Comparison of ENCODE assay signal across 9 cellular contexts in genomic region chr17:75059369-75060345, GRCh38. TPM values are rescaled to one million over a fixed set of nuclear protein-coding genes. Genes with fewer than 3 reads are reported as not detected.
DNase-seq lines count a peak whose midpoint lies in the region; ATAC-seq and TF ChIP-seq lines count a peak whose summit lies in the region.
"Had no signal": no experiment of that assay in that cellular context is flagged by ENCODE, and none has a peak within 500 bp of the region (broad histone marks: within the 10 kb centered on the region; RNA-seq: fewer than 3 reads in every experiment).

No MANE protein-coding gene starts in this region.

- no peak overlapping the region for H3K4me3 ChIP-seq in fibroblast of villous mesenchyme (ENCODE audit: low read depth, low read length)

- no peaks in the 10 kb centered on the region for H3K27me3 Mint-ChIP-seq in stimulated activated memory B cell treated with anti-CD40 and anti-IgM and Interleukin-4, amounts not matched to agents 10 μg/mL and 1 μg/mL and 100 μg/mL, for 72 hours
- H3K27me3 Mint-ChIP-seq: stimulated activated naive CD8-positive, alpha-beta T cell treated with anti-CD3 and anti-CD28 coated beads, Interleukin-15, Interleukin-2, amounts not matched to agents 100 ng/mL and 50 ng/mL, for 24 hours had no signal

- no peak overlapping the region for H3K4me3 Mint-ChIP-seq in stimulated activated memory B cell treated with anti-CD40 and anti-IgM and Interleukin-4, amounts not matched to agents 10 μg/mL and 1 μg/mL and 100 μg/mL, for 72 hours
- H3K4me3 Mint-ChIP-seq: stimulated activated naive CD8-positive, alpha-beta T cell treated with anti-CD3 and anti-CD28 coated beads, Interleukin-15, Interleukin-2, amounts not matched to agents 100 ng/mL and 50 ng/mL, for 24 hours had no signal

- peaks cover 51% of the 10 kb centered on the region for H3K36me3 Mint-ChIP-seq in stimulated activated memory B cell treated with anti-CD40 and anti-IgM and Interleukin-4, amounts not matched to agents 10 μg/mL and 1 μg/mL and 100 μg/mL, for 72 hours

- in situ Hi-C loops in GM13976 (cut with MboI; ENCODE audit: low sequenced_read_pairs, unreplicated experiment): no loop called here

- H3K27ac Mint-ChIP-seq in stimulated activated memory B cell treated with anti-CD40 and anti-IgM and Interleukin-4, amounts not matched to agents 10 μg/mL and 1 μg/mL and 100 μg/mL, for 72 hours: no peak overlapping the region
- H3K27ac Mint-ChIP-seq: stimulated activated naive CD8-positive, alpha-beta T cell treated with anti-CD3 and anti-CD28 coated beads, Interleukin-15, Interleukin-2, amounts not matched to agents 100 ng/mL and 50 ng/mL, for 24 hours had no signal

- peak; percentile 38 for DNase-seq in A172 (ENCODE audit: low spot score)
- DNase-seq in GM13976 (ENCODE audit: low spot score): peak; percentile 47
- DNase-seq in SW480 (ENCODE audit: low spot score): peak; percentile 52
- DNase-seq in fibroblast of villous mesenchyme (ENCODE audit: low read depth): peak; percentile 85
- peak; percentile 93 for DNase-seq in pons (ENCODE audit: low spot score)
- DNase-seq in ureter (ENCODE audit: low spot score): no peak
- DNase-seq in NCI-H146 treated with DMSO at 0.1 percent for 48 hours (lab: John Stamatoyannopoulos, UW; ENCODE audit: unreplicated experiment): no peak

- no peak for ATAC-seq in stimulated activated memory B cell treated with anti-CD40 and anti-IgM and Interleukin-4, amounts not matched to agents 10 μg/mL and 1 μg/mL and 100 μg/mL, for 72 hours

- H3K4me1 Mint-ChIP-seq in stimulated activated memory B cell treated with anti-CD40 and anti-IgM and Interleukin-4, amounts not matched to agents 10 μg/mL and 1 μg/mL and 100 μg/mL, for 72 hours: no peaks in the 10 kb centered on the region

- H3K9me3 Mint-ChIP-seq in stimulated activated memory B cell treated with anti-CD40 and anti-IgM and Interleukin-4, amounts not matched to agents 10 μg/mL and 1 μg/mL and 100 μg/mL, for 72 hours: no peaks in the 10 kb centered on the region
- H3K9me3 Mint-ChIP-seq: stimulated activated naive CD8-positive, alpha-beta T cell treated with anti-CD3 and anti-CD28 coated beads, Interleukin-15, Interleukin-2, amounts not matched to agents 100 ng/mL and 50 ng/mL, for 24 hours had no signal

- TF ChIP-seq CTCF in GM13976 (IDR thresholded peaks at IDR 0.05; ENCODE audit: borderline replicate concordance, control extremely low read depth, extremely low read depth, insufficient read depth, missing control alignments) (peak; percentile 40), fibroblast of villous mesenchyme (IDR thresholded peaks at IDR 0.05; ENCODE audit: insufficient read depth, low read depth, low read length) (peak; percentile 54)

RNA-seq across cellular contexts. Expression of gene KCTD2, which starts 12.6 kb away (rescaled TPM):
- 25.6 and 25.7 TPM in 2 replicates for total RNA-seq in A172 (2014; rRNA removed; shearing (Covaris generic))
- total RNA-seq in fibroblast of villous mesenchyme (16.4 and 22.5 TPM in 2 replicates), ureter (25.3 TPM)

RNA-seq across cellular contexts. Expression of gene ATP5PD, which starts 12.9 kb away (rescaled TPM):
- 488 and 584 TPM in 2 replicates for total RNA-seq in A172 (2014; rRNA removed; shearing (Covaris generic))
- 275 and 323 TPM in 2 replicates for total RNA-seq in fibroblast of villous mesenchyme
- 270 TPM for total RNA-seq in ureter

RNA-seq across cellular contexts. Expression of gene SLC16A5, which starts 28.1 kb away (rescaled TPM):
- total RNA-seq in A172 (2014; rRNA removed; shearing (Covaris generic)): 0.10 TPM in 1 of 2 replicates, not detected in the other
- 5.6 and 6.4 TPM in 2 replicates for total RNA-seq in fibroblast of villous mesenchyme
- total RNA-seq in ureter: 77.7 TPM

RNA-seq across cellular contexts. Expression of gene MRPL58, which starts 47.2 kb away (rescaled TPM):
- total RNA-seq in A172 (2014; rRNA removed; shearing (Covaris generic)): 135 TPM in 2 replicates
- total RNA-seq in fibroblast of villous mesenchyme: 23.7 and 30.6 TPM in 2 replicates
- 32.1 TPM for total RNA-seq in ureter

RNA-seq across cellular contexts. Expression of gene ARMC7, which starts 50.1 kb away (rescaled TPM):
- total RNA-seq in A172 (2014; rRNA removed; shearing (Covaris generic)): 3.2 and 6.0 TPM in 2 replicates
- 2.6 and 3.0 TPM in 2 replicates for total RNA-seq in fibroblast of villous mesenchyme
- 13.8 TPM for total RNA-seq in ureter

Comparison
In these comparisons a context has a peak if more than half of its experiments do, and no peak if none do; other contexts are left out.
1. DNase-seq: peak in A172 (single experiment), GM13976 (single experiment), SW480 (single experiment), fibroblast of villous mesenchyme (single experiment) and pons (single experiment); none in ureter (single experiment) and NCI-H146 treated with DMSO at 0.1 percent for 48 hours (single experiment).
2. RNA of gene SLC16A5, which starts 28.1 kb away (total RNA-seq): 77.7 TPM in ureter (single experiment); 5.6 to 6.4 TPM in fibroblast of villous mesenchyme and 0.10 TPM in A172; every median in the first group is over 10 times any median in the second.